In genomic region chr1:44786138-44786840, GRCh38 we compare ENCODE assay signal across 9 cellular contexts. TPM values are rescaled to one million over a fixed set of nuclear protein-coding genes. Genes with fewer than 3 reads are reported as not detected.
A peak's percentile ranks its signal among the peaks of the same experiment; 100 is the strongest.
DNase-seq lines count a peak whose midpoint lies in the region; ATAC-seq, FAIRE-seq and TF ChIP-seq lines count a peak whose summit lies in the region.
"Had no signal": no experiment of that assay in that cellular context is flagged by ENCODE, and none has a peak within 500 bp of the region (broad histone marks: within the 10 kb centered on the region; RNA-seq: fewer than 3 reads in every experiment).

No MANE protein-coding gene starts in this region.

- peaks cover 34% of the 10 kb centered on the region for H3K4me1 ChIP-seq in CD8-positive, alpha-beta T cell (ENCODE audit: insufficient read depth, low read length)
- H3K4me1 ChIP-seq in OCI-LY1 (ENCODE audit: insufficient read depth, low read length, severe bottlenecking), result peaks cover 37% of the 10 kb centered on the region

- no peaks in the 10 kb centered on the region for H3K27me3 Mint-ChIP-seq in CD8-positive, alpha-beta T cell (ENCODE audit: low read depth)

- no peaks in the 10 kb centered on the region for H3K27me3 ChIP-seq in CD8-positive, alpha-beta T cell (ENCODE audit: insufficient read depth, low read length)
- no peaks in the 10 kb centered on the region for H3K27me3 ChIP-seq in OCI-LY1 (ENCODE audit: insufficient read depth, low read length)

- ATAC-seq in CD8-positive, alpha-beta T cell, result peak; percentile 85
- ATAC-seq in GM21619 (IDR thresholded peaks at IDR 0.05; ENCODE audit: unreplicated experiment) (peak; percentile 52), omental fat pad (ENCODE audit: low FRiP score) (peak; percentile 79)

- H3K4me3 ChIP-seq in CD8-positive, alpha-beta T cell (ENCODE audit: low read depth, low read length), result peak overlapping the region; percentile 94
- peak overlapping the region; percentile 53 for H3K4me3 ChIP-seq in OCI-LY1 (ENCODE audit: low read depth, low read length, poor library complexity, severe bottlenecking)
- H3K4me3 ChIP-seq: SK-N-MC had no signal

- H2AFZ ChIP-seq in OCI-LY1 (ENCODE audit: low read length), result peak overlapping the region; percentile 19; the same call in 1 of the 2 replicates

- peak in 6 of 7 experiments; percentile 63 to 88 (median 73) for DNase-seq in CD8-positive, alpha-beta T cell
- peak; percentile 90 for DNase-seq in activated effector memory CD4-positive, alpha-beta T cell treated with anti-CD3 and anti-CD28 coated beads, Interleukin-2, amount 50 U/mL, for 16 hours
- peak; percentile 82 for DNase-seq in germinal center (ENCODE audit: low spot score)
- DNase-seq in omental fat pad (ENCODE audit: low spot score), result no peak
- peak; percentile 56 for DNase-seq in urothelium cell line (ENCODE audit: low spot score)
- DNase-seq in NCI-H2171 treated with DMSO at 0.1 percent for 48 hours (lab: John Stamatoyannopoulos, UW), result no peak

- H3K4me1 Mint-ChIP-seq in CD8-positive, alpha-beta T cell (ENCODE audit: low read depth), result peaks cover 29% of the 10 kb centered on the region

- peaks cover 4% of the 10 kb centered on the region; the same call in 1 of the 2 replicates for H3F3A ChIP-seq in OCI-LY1 (ENCODE audit: insufficient read depth, low read length)

- H3K27ac ChIP-seq in CD8-positive, alpha-beta T cell (ENCODE audit: low read depth, low read length), result peak overlapping the region; percentile 33
- no peak overlapping the region for H3K27ac ChIP-seq in OCI-LY1 (ENCODE audit: low read depth, low read length, poor library complexity, severe bottlenecking)
- H3K27ac ChIP-seq: SK-N-MC had no signal

- POLR2A ChIA-PET in CD8-positive, alpha-beta T cell (lab: Charles Lee), result interaction anchor here (0.7 to 4.4 kb wide), 7 partner anchors 11 to 65 kb away, joined by 3 to 39 read pairs (median 15); partner anchors contain the start of genes PLK3, RNU5D-1 and RPS8

- no peak for FAIRE-seq in urothelium cell line (lab: Jason Lieb, UNC)

- H3K9me3 ChIP-seq in CD8-positive, alpha-beta T cell (ENCODE audit: low read length), result no peaks in the 10 kb centered on the region
- no peaks in the 10 kb centered on the region for H3K9me3 ChIP-seq in OCI-LY1 (ENCODE audit: low read length)

- peak; percentile 100 for TF ChIP-seq CTCF in CD8-positive, alpha-beta T cell (IDR thresholded peaks at IDR 0.05)
- peak; percentile 97 for TF ChIP-seq CTCF in OCI-LY1 (IDR thresholded peaks at IDR 0.05; ENCODE audit: low read length)
- TF ChIP-seq CTCF in omental fat pad (IDR thresholded peaks at IDR 0.05), result peak in 2 of 3 donors; percentile 98 to 100

- H3K36me3 ChIP-seq in CD8-positive, alpha-beta T cell (ENCODE audit: insufficient read depth, low read length), result no peaks in the 10 kb centered on the region
- H3K36me3 ChIP-seq in OCI-LY1 (ENCODE audit: insufficient read depth, low read length), result peaks cover 8% of the 10 kb centered on the region

- peak overlapping the region; percentile 74 for H3K4me2 ChIP-seq in OCI-LY1 (ENCODE audit: low read length)

- H4K20me1 ChIP-seq in OCI-LY1 (ENCODE audit: insufficient read depth, low read length), result no peaks in the 10 kb centered on the region

- H3K4me3 Mint-ChIP-seq in CD8-positive, alpha-beta T cell, result peak overlapping the region; percentile 82

- CTCF ChIA-PET in CD8-positive, alpha-beta T cell (lab: Charles Lee), result interaction anchor here (0.7 to 6.8 kb wide), 14 partner anchors 11 to 653 kb away, joined by 3 to 45 read pairs (median 4); partner anchors contain the start of genes PLK3, RNU5D-1 and RPS8

- H3K36me3 Mint-ChIP-seq in CD8-positive, alpha-beta T cell, result peaks cover 8% of the 10 kb centered on the region

- H3K27ac Mint-ChIP-seq in CD8-positive, alpha-beta T cell, result peak overlapping the region; percentile 86

- H3K9ac ChIP-seq in OCI-LY1 (ENCODE audit: low read length), result peak overlapping the region; percentile 69

- intact Hi-C loops in CD8-positive, alpha-beta T cell (cut with DNase I, micrococcal nuclease), result loop anchor here (1.0 to 5.0 kb wide), 8 partner anchors 11 to 515 kb away; partner anchors contain the start of genes EIF2B3 (in 1 of the 2), PLK3 (in 1 of the 2), RPS8 (in 1 of the 2) and UROD (in 1 of the 2)

- H3K79me2 ChIP-seq in OCI-LY1 (ENCODE audit: insufficient read depth, low read length), result no peaks in the 10 kb centered on the region

- no peaks in the 10 kb centered on the region for H3K9me2 ChIP-seq in OCI-LY1 (ENCODE audit: low read depth, low read length)

- no peaks in the 10 kb centered on the region for H3K9me3 Mint-ChIP-seq in CD8-positive, alpha-beta T cell

RNA-seq across cellular contexts. Expression of gene BEST4, which starts 1.7 kb away (rescaled TPM):
- total RNA-seq in CD8-positive, alpha-beta T cell, result 1 to 10 TPM; 1.4 to 1.5 TPM
- under 1 TPM in 1 of 4 donors, not detected in 3; 0.24 TPM for total RNA-seq in omental fat pad

RNA-seq across cellular contexts. Expression of gene RPS8, which starts 10.9 kb away (rescaled TPM):
- 1,000 to 10,000 TPM; 3,381 to 3,465 TPM for total RNA-seq in CD8-positive, alpha-beta T cell
- total RNA-seq in omental fat pad, result 1,000 to 10,000 TPM; 1,945 to 2,684 (median 2,276) TPM

RNA-seq across cellular contexts. Expression of gene PLK3, which starts 13.9 kb away (rescaled TPM):
- total RNA-seq in CD8-positive, alpha-beta T cell, result 100 to 1,000 TPM; 568 to 599 TPM
- total RNA-seq in omental fat pad, result 100 to 1,000 TPM in 1 of 4 donors, 10 to 100 TPM in 3; 27.6 to 156 (median 73.9) TPM

RNA-seq across cellular contexts. Expression of gene DYNLT4, which starts 20.9 kb away (rescaled TPM):
- 1 to 10 TPM; 2.2 to 2.5 TPM for total RNA-seq in CD8-positive, alpha-beta T cell
- 1 to 10 TPM in 1 of 4 donors, under 1 TPM in 1, not detected in 2; 0.65 to 6.3 TPM for total RNA-seq in omental fat pad

RNA-seq across cellular contexts. Expression of gene BTBD19, which starts 22.0 kb away (rescaled TPM):
- total RNA-seq in CD8-positive, alpha-beta T cell, result 10 to 100 TPM; 24.9 to 27.5 TPM
- 10 to 100 TPM in 2 of 4 donors, 1 to 10 TPM in 2; 7.5 to 29.8 (median 12.2) TPM for total RNA-seq in omental fat pad

Comparison
In these comparisons a context has a peak if more than half of its experiments do, and no peak if none do; other contexts are left out.
1. DNase-seq: peak in CD8-positive, alpha-beta T cell (6 of 7), activated effector memory CD4-positive, alpha-beta T cell treated with anti-CD3 and anti-CD28 coated beads, Interleukin-2, amount 50 U/mL, for 16 hours (single experiment), germinal center (single experiment) and urothelium cell line (single experiment); none in omental fat pad (single experiment) and NCI-H2171 treated with DMSO at 0.1 percent for 48 hours (single experiment).
2. Peak in every context shown above with its lines, with median percentiles within 50 percentile points of each other: ATAC-seq and CTCF ChIP-seq.